In genomic region chr10:44986670-44987069, GRCh38 we compare ENCODE assay signal across 1 cellular context.
TF ChIP-seq lines count a peak whose summit lies in the region.

No MANE protein-coding gene starts in this region.

TF ChIP-seq in IMR-90, 13 proteins besides CTCF, POLR2A, EP300 and RAD21:
- TF ChIP-seq CHD1 (IDR thresholded peaks at IDR 0.05; ENCODE audit: low read depth, low read length) (no peak), MXI1 (IDR thresholded peaks at IDR 0.05; ENCODE audit: borderline replicate concordance, low read depth, low read length) (no peak), FOS (IDR thresholded peaks at IDR 0.05; ENCODE audit: low read depth, low read length) (no peak)
TF ChIP-seq in IMR-90: peak in this region for 0.
